8 cellular contexts compared by ENCODE assay signal in genomic region chr11:83158965-83159900, GRCh38. TPM values are rescaled to one million over a fixed set of nuclear protein-coding genes. Genes with fewer than 3 reads are reported as not detected.
DNase-seq lines count a peak whose midpoint lies in the region; ATAC-seq, FAIRE-seq and TF ChIP-seq lines count a peak whose summit lies in the region.

No MANE protein-coding gene starts in this region.

- in situ Hi-C loops in GM12878 (cut with MboI), result loop anchor here (5.0 kb wide), 2 partner anchors 87 to 257 kb away; partner anchors contain the start of genes DDIAS, PRCP and RAB30

- peak overlapping the region; percentile 97 for H3K9ac ChIP-seq in GM12878 (ENCODE audit: control insufficient read depth, insufficient read depth, low read length)

- POLR2A ChIA-PET in GM12878 (lab: Charles Lee), result interaction anchor here (0.8 to 4.1 kb wide), 9 partner anchors 9 to 95 kb away, joined by 3 to 42 read pairs (median 7); partner anchors contain the start of gene RAB30

- CTCF ChIA-PET in GM12878 (lab: Yijun Ruan, JAX), result interaction anchor here (0.6 to 3.1 kb wide), 15 partner anchors 14 to 258 kb away, joined by 3 to 17 read pairs (median 3); partner anchors contain the start of gene DDIAS

- BruUV-seq in GM12878 (replicated peaks; lab: Mats Ljungman, UMichigan), result no TSS peak

- H3K4me1 ChIP-seq in cardiac muscle cell (ENCODE audit: low read depth) (peaks cover 22% of the 10 kb centered on the region), GM12878 (ENCODE audit: control insufficient read depth, insufficient read depth, low read length) (peaks cover 3% of the 10 kb centered on the region), urinary bladder (ENCODE audit: insufficient read depth) (no peaks in the 10 kb centered on the region)

- RAD21 ChIA-PET in GM12878 (lab: Charles Lee; ENCODE audit: unreplicated experiment), result interaction anchor here (0.6 to 2.9 kb wide), 14 partner anchors 22 to 257 kb away, joined by 3 to 15 read pairs (median 4); partner anchors contain the start of genes ANKRD42, DDIAS and RAB30

- FAIRE-seq in GM12878 (lab: Jason Lieb, UNC), result no peak

- intact Hi-C loops in Right ventricle myocardium superior (cut with DNase I) (loop anchor here (5.0 to 10.0 kb wide), 3 partner anchors 84 to 254 kb away; partner anchors contain the start of genes DDIAS, PRCP and RAB30), GM12878 (cut with micrococcal nuclease; ENCODE audit: unreplicated experiment) (loop anchor here (5.0 kb wide), 1 partner anchor 257 kb away; the partner anchor contains the start of genes DDIAS and PRCP)

- TF ChIP-seq EP300 in GM12878 (IDR thresholded peaks at IDR 0.05; ENCODE audit: borderline replicate concordance in 1 of 2, control insufficient read depth in 1 of 2, low read depth in 2 of 2, low read length in 2 of 2), result no peak

- DNase-seq in cardiac muscle cell (ENCODE audit: low read depth in 1 of 2, low spot score in 1 of 2) (no peak), Right ventricle myocardium superior (no peak), GM12878 (ENCODE audit: low read depth, low spot score) (no peak), memory B cell (ENCODE audit: low spot score in 2 of 2) (no peak), omental fat pad (ENCODE audit: low spot score) (no peak), putamen (ENCODE audit: low spot score) (no peak)

- peak overlapping the region; percentile 97 for H3K27ac ChIP-seq in cardiac muscle cell
- peak overlapping the region; percentile 56 for H3K27ac ChIP-seq in GM12878 (ENCODE audit: control insufficient read depth, insufficient read depth)
- peak overlapping the region; percentile 73 for H3K27ac ChIP-seq in urinary bladder (ENCODE audit: low read depth)

- H3K4me3 Mint-ChIP-seq in memory B cell, result peak overlapping the region; percentile 93

- H3K27me3 Mint-ChIP-seq in memory B cell, result no peaks in the 10 kb centered on the region

- SMC1A ChIA-PET in GM12878 (lab: Charles Lee; ENCODE audit: uncharacterized antibody, unreplicated experiment), result interaction anchor here (0.7 to 2.9 kb wide), 23 partner anchors 9 to 258 kb away, joined by 3 to 25 read pairs (median 5); partner anchors contain the start of genes DDIAS and RAB30

- peaks cover 31% of the 10 kb centered on the region for H3K4me1 Mint-ChIP-seq in memory B cell

- no peaks in the 10 kb centered on the region for H3K27me3 ChIP-seq in cardiac muscle cell
- no peaks in the 10 kb centered on the region for H3K27me3 ChIP-seq in GM12878 (replicated peaks in 1 of 2; ENCODE audit: control insufficient read depth in 2 of 2, insufficient read depth in 2 of 2, low read length in 1 of 2)

- H3K9me3 ChIP-seq in cardiac muscle cell (ENCODE audit: low read depth), result no peaks in the 10 kb centered on the region
- no peaks in the 10 kb centered on the region for H3K9me3 ChIP-seq in GM12878 (replicated peaks; ENCODE audit: control insufficient read depth, insufficient read depth, low read length)

- TF ChIP-seq CTCF in cardiac muscle cell (IDR thresholded peaks at IDR 0.05; ENCODE audit: low read depth, low read length) (no peak), GM12878 (IDR thresholded peaks at IDR 0.05 in 2 of 3, conservative IDR thresholded peaks at IDR 0.05 in 1 of 3; ENCODE audit: control insufficient read depth in 2 of 3, extremely low read depth in 1 of 3, insufficient read depth in 1 of 3, low read depth in 3 of 3, low read length in 3 of 3) (no peak), omental fat pad (IDR thresholded peaks at IDR 0.05) (no peak)

- TF ChIP-seq RAD21 in GM12878 (IDR thresholded peaks at IDR 0.05; ENCODE audit: insufficient read depth, low read depth, low read length), result no peak

- peaks cover 23% of the 10 kb centered on the region for H3K36me3 Mint-ChIP-seq in memory B cell

- no peak overlapping the region for H2AFZ ChIP-seq in GM12878 (ENCODE audit: control insufficient read depth, low read depth, low read length)

- peaks cover 76% of the 10 kb centered on the region for H3K79me2 ChIP-seq in GM12878 (ENCODE audit: control insufficient read depth, insufficient read depth, low read length)

- peak; percentile 26; the same call in 1 of the 2 replicates for TF ChIP-seq POLR2A in GM12878 (IDR thresholded peaks at IDR 0.05; ENCODE audit: low read depth, low read length)

- H3K4me3 ChIP-seq in cardiac muscle cell (peak overlapping the region; percentile 68), GM12878 (peak overlapping the region; percentile 98), urinary bladder (ENCODE audit: low read depth, low read length) (peak overlapping the region; percentile 93)

- no peaks in the 10 kb centered on the region for H3K9me3 Mint-ChIP-seq in memory B cell

- H3K36me3 ChIP-seq in cardiac muscle cell, result peaks cover 5% of the 10 kb centered on the region
- H3K36me3 ChIP-seq in GM12878 (ENCODE audit: control insufficient read depth in 2 of 2, insufficient read depth in 2 of 2, low read length in 1 of 2), result peaks cover 0 to 16% of the 10 kb centered on the region in 2 experiments; a peak in 2 of 4 replicates
- H3K36me3 ChIP-seq in urinary bladder (ENCODE audit: insufficient read depth), result no peaks in the 10 kb centered on the region

- peak overlapping the region; percentile 92 for H3K4me2 ChIP-seq in GM12878 (ENCODE audit: control insufficient read depth, insufficient read depth)

- H3K27ac Mint-ChIP-seq in memory B cell, result peak overlapping the region; percentile 98

- 3% methylated on average over 15 of the region's 15 CpGs for WGBS in GM12878 (ENCODE audit: insufficient coverage, insufficient replicate concordance, low lambda C conversion rate, missing lambda C conversion rate)
- WGBS in urinary bladder, result 9% methylated on average over 15 of the region's 15 CpGs

- ATAC-seq in Right ventricle myocardium superior (ENCODE audit: poor library complexity) (no peak), GM12878 (no peak), memory B cell (ENCODE audit: low read depth) (no peak), omental fat pad (ENCODE audit: low FRiP score) (no peak), HG02938 (IDR thresholded peaks at IDR 0.05; ENCODE audit: unreplicated experiment) (no peak)

- peaks cover 2% of the 10 kb centered on the region for H4K20me1 ChIP-seq in GM12878 (ENCODE audit: control insufficient read depth, insufficient read depth)

RNA-seq across cellular contexts. Expression of gene PCF11, which starts 2.3 kb away (rescaled TPM):
- 77.2 and 204 TPM in 2 replicates for total RNA-seq in cardiac muscle cell
- 14.5 and 19.9 TPM in 2 replicates for polyA plus RNA-seq in cardiac muscle cell
- total RNA-seq in Right ventricle myocardium superior, result 25.3 TPM
- 240 TPM in 2 replicates for total RNA-seq in GM12878 (2013; cell fraction: nucleolus; rRNA removed)
- total RNA-seq in GM12878 (2014; rRNA removed), result 43.2 and 51.2 TPM in 2 replicates
- total RNA-seq in GM12878 (2014; rRNA removed; fragmentation: Illumina TruSeq; extraction: Trizol), result 65.4 and 68.4 TPM in 2 replicates
- total RNA-seq in GM12878 (2021), result 56.2 and 59.2 TPM in 2 replicates
- polyA plus RNA-seq in GM12878 (2011; ENCODE audit: low read depth), result 22.5 TPM
- 90.4 and 129 TPM in 2 replicates for polyA plus RNA-seq in GM12878 (2011; rRNA removed)
- polyA plus RNA-seq in GM12878 (2011; cell fraction: cytosol; rRNA removed), result 48.7 and 66.2 TPM in 2 replicates
- polyA plus RNA-seq in GM12878 (2011; cell fraction: nucleus; rRNA removed), result 174 and 185 TPM in 2 replicates
- 43.7 and 50.5 TPM in 2 replicates for polyA plus RNA-seq in GM12878 (2012)
- polyA plus RNA-seq in GM12878 (2014; fragmentation: Illumina TruSeq; extraction: Trizol), result 52.8 and 60.5 TPM in 2 replicates
- 10 to 100 TPM in 1 of 2 experiments, 1 to 10 TPM in 1; 9.2 to 10.1 TPM for polyA plus RNA-seq in GM12878 (2014; fragmentation: Nextera tagmentation; extraction: Ambion mirVana)
- polyA plus RNA-seq in GM12878 (2014; rRNA removed), result 58.3 and 60.7 TPM in 2 replicates
- 10 to 100 TPM; 20.9 to 22.8 TPM for polyA plus RNA-seq in GM12878 (2016; fragmentation: Nextera tagmentation; extraction: Ambion mirVana)
- 69.5 and 93.1 TPM in 2 replicates for polyA minus RNA-seq in GM12878 (2011; rRNA and poly(A)+ RNA removed)
- 17.2 and 34.0 TPM in 2 replicates for polyA minus RNA-seq in GM12878 (2011; cell fraction: cytosol; rRNA and poly(A)+ RNA removed)
- 150 and 205 TPM in 2 replicates for polyA minus RNA-seq in GM12878 (2011; cell fraction: nucleus; rRNA and poly(A)+ RNA removed)
- 75.2 TPM for total RNA-seq in urinary bladder
- polyA plus RNA-seq in urinary bladder, result 38.1 TPM
- total RNA-seq in omental fat pad, result 100 to 1,000 TPM in 2 of 4 donors, 10 to 100 TPM in 2; 67.2 to 120 (median 96.5) TPM

RNA-seq across cellular contexts. Expression of gene ANKRD42, which starts 34.3 kb away (rescaled TPM):
- 8.1 and 8.6 TPM in 2 replicates for total RNA-seq in cardiac muscle cell
- 6.8 and 8.3 TPM in 2 replicates for polyA plus RNA-seq in cardiac muscle cell
- total RNA-seq in Right ventricle myocardium superior, result 3.9 TPM
- 3.8 and 4.2 TPM in 2 replicates for total RNA-seq in GM12878 (2013; cell fraction: nucleolus; rRNA removed)
- 1.7 and 1.9 TPM in 2 replicates for total RNA-seq in GM12878 (2014; rRNA removed)
- 1.4 and 1.5 TPM in 2 replicates for total RNA-seq in GM12878 (2014; rRNA removed; fragmentation: Illumina TruSeq; extraction: Trizol)
- 1.4 and 2.9 TPM in 2 replicates for total RNA-seq in GM12878 (2021)
- 1.3 TPM for polyA plus RNA-seq in GM12878 (2011; ENCODE audit: low read depth)
- 2.2 and 2.5 TPM in 2 replicates for polyA plus RNA-seq in GM12878 (2011; rRNA removed)
- 0.90 and 1.4 TPM in 2 replicates for polyA plus RNA-seq in GM12878 (2011; cell fraction: cytosol; rRNA removed)
- 1.2 TPM in 2 replicates for polyA plus RNA-seq in GM12878 (2011; cell fraction: nucleus; rRNA removed)
- polyA plus RNA-seq in GM12878 (2012), result 1.7 TPM in 2 replicates
- 1.7 and 2.2 TPM in 2 replicates for polyA plus RNA-seq in GM12878 (2014; fragmentation: Illumina TruSeq; extraction: Trizol)
- polyA plus RNA-seq in GM12878 (2014; fragmentation: Nextera tagmentation; extraction: Ambion mirVana), result 1 to 10 TPM in 1 of 2 experiments, under 1 TPM in 1; 0.68 to 2.0 TPM
- 1.5 and 1.8 TPM in 2 replicates for polyA plus RNA-seq in GM12878 (2014; rRNA removed)
- 1 to 10 TPM; 3.0 to 3.2 TPM for polyA plus RNA-seq in GM12878 (2016; fragmentation: Nextera tagmentation; extraction: Ambion mirVana)
- 1.5 and 3.3 TPM in 2 replicates for polyA minus RNA-seq in GM12878 (2011; rRNA and poly(A)+ RNA removed)
- polyA minus RNA-seq in GM12878 (2011; cell fraction: cytosol; rRNA and poly(A)+ RNA removed), result 0.83 and 1.7 TPM in 2 replicates
- polyA minus RNA-seq in GM12878 (2011; cell fraction: nucleus; rRNA and poly(A)+ RNA removed), result 0.73 and 1.4 TPM in 2 replicates
- total RNA-seq in urinary bladder, result 6.4 TPM
- 9.6 TPM for polyA plus RNA-seq in urinary bladder
- total RNA-seq in omental fat pad, result 10 to 100 TPM in 3 of 4 donors, 1 to 10 TPM in 1; 9.0 to 13.4 (median 11.6) TPM
